In the genomic region with DNA sequence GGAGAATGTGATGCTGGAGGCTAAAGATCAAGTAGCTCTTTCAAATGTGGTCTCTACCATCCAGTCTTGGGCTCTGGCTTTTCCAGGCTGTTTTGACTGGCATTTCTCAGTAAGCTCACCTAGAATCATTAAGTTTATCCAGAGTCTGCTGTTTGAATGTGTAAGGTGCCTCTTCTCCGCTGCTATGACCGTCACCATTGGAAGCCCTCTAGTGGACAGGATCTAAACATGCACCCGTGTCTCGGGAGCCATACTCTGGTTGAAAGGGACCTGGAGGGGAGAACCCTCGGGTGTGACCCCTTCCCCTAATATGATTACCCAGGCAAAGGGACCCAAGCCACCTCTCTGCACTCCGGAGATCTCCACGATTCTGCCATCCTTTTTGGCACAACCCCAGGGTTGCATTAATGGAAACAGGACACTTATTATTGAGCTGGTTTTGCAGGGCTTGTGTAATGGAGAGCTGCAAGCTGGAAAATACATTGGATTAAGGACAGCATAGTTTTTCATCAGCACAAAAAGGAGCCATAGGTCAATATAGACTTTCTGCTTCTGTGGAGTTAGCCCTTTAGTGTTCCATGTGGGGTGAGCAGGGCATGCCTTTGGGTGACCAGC, we compare ENCODE assay signal across 8 cellular contexts.
A peak's percentile ranks its signal among the peaks of the same experiment; 100 is the strongest.
DNase-seq lines count a peak whose midpoint lies in the region; ATAC-seq and TF ChIP-seq lines count a peak whose summit lies in the region.

No MANE protein-coding gene starts in this region.

- H3K27ac Mint-ChIP-seq in osteocyte (ENCODE audit: unreplicated experiment), result no peak overlapping the region

- no peak overlapping the region for H3K27ac ChIP-seq in RWPE2 (ENCODE audit: poor library complexity, severe bottlenecking)

- no peaks in the 10 kb centered on the region for H3K4me1 ChIP-seq in RWPE2 (ENCODE audit: insufficient read depth, poor library complexity, severe bottlenecking)

- in situ Hi-C loops in Caki2 (cut with HindIII; ENCODE audit: low pct_unique_long_range_greater_than_20kb, low sequenced_read_pairs), result no loop called here

- TF ChIP-seq CTCF in RWPE2 (IDR thresholded peaks at IDR 0.05; ENCODE audit: poor library complexity, severe bottlenecking), result peak; percentile 61
- TF ChIP-seq CTCF in fibroblast of mammary gland (conservative IDR thresholded peaks at IDR 0.05; ENCODE audit: control insufficient read depth, insufficient read depth, low read depth, low read length), result peak; percentile 60
- TF ChIP-seq CTCF in osteocyte (IDR thresholded peaks at IDR 0.05), result peak; percentile 62

- peaks cover 17% of the 10 kb centered on the region for H3K9me3 Mint-ChIP-seq in osteocyte (ENCODE audit: unreplicated experiment)

- H3K4me3 ChIP-seq in RWPE2 (ENCODE audit: severe bottlenecking) (no peak overlapping the region), fibroblast of mammary gland (ENCODE audit: control insufficient read depth, low read depth, low read length) (no peak overlapping the region)

- no peak overlapping the region for H3K4me3 Mint-ChIP-seq in osteocyte (ENCODE audit: unreplicated experiment)

- no peaks in the 10 kb centered on the region for H3K9me3 ChIP-seq in RWPE2 (ENCODE audit: severe bottlenecking)

- DNase-seq in Caki2 (ENCODE audit: low read depth) (peak; percentile 28), GM19240 (ENCODE audit: insufficient read length, low spot score) (peak; percentile 26), RWPE2 (ENCODE audit: low spot score) (no peak), fibroblast of mammary gland (ENCODE audit: low read depth) (peak; percentile 8), osteocyte (ENCODE audit: extremely low spot score, unreplicated experiment) (no peak)

- no peaks in the 10 kb centered on the region for H3K36me3 ChIP-seq in RWPE2 (ENCODE audit: low read depth)

- H3K36me3 Mint-ChIP-seq in osteocyte (ENCODE audit: unreplicated experiment), result no peaks in the 10 kb centered on the region

- H3K27me3 Mint-ChIP-seq in osteocyte (ENCODE audit: unreplicated experiment), result no peaks in the 10 kb centered on the region

- H3K4me1 Mint-ChIP-seq in osteocyte (ENCODE audit: unreplicated experiment), result no peaks in the 10 kb centered on the region

- peak; percentile 59; the same call in 2 of the 3 replicates for ATAC-seq in RWPE2 (ENCODE audit: low read depth)
- no peak for ATAC-seq in GM21423 (IDR thresholded peaks at IDR 0.05; ENCODE audit: unreplicated experiment)
- ATAC-seq in HG03108 (IDR thresholded peaks at IDR 0.05; ENCODE audit: unreplicated experiment), result no peak
- no peak for ATAC-seq in GM18870 (IDR thresholded peaks at IDR 0.05; ENCODE audit: unreplicated experiment)

- H3K27me3 ChIP-seq in RWPE2 (ENCODE audit: insufficient read depth, poor library complexity, severe bottlenecking), result no peaks in the 10 kb centered on the region

Comparison
In these comparisons a context has a peak if more than half of its experiments do, and no peak if none do; other contexts are left out.
1. DNase-seq: peak in Caki2 (single experiment), GM19240 (single experiment) and fibroblast of mammary gland (single experiment); none in RWPE2 (single experiment) and osteocyte (single experiment).
2. Peak in every context shown above with its lines, with median percentiles within 50 percentile points of each other: CTCF ChIP-seq.